In the genomic region with DNA sequence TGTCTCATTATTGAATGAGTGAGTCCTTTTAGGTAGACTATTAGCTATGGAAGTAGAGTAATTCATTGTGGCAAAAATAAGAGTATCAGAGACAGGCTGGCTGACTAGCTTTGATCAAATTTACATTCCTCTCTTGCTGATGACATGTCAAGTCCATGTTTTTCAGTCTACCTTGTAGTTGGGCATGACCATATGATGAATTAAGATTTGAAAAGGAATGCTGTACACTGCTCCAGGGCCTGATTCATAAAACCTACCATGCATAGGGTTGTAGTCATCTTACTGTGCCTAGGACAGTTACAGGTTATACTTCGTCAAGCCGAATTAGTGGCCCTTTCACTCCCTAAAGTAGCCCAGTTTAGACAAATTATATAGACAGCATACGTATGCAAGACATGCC, we compare ENCODE assay signal across 33 cellular contexts.
"Had no signal": no experiment of that assay in that cellular context is flagged by ENCODE, and none has a peak within 500 bp of the region (broad histone marks: within the 10 kb centered on the region; RNA-seq: fewer than 3 reads in every experiment).

No MANE protein-coding gene starts in this region.

- H3K4me1 Mint-ChIP-seq: activated B cell treated with CpG ODN at 0.5 μM for 24 hours; activated naive CD4-positive, alpha-beta T cell treated with anti-CD3 and anti-CD28 coated beads, Interleukin-2, amount 50 U/mL, for 24 hours; activated naive CD8-positive, alpha-beta T cell treated with anti-CD3 and anti-CD28 coated beads for 36 hours; activated naive CD8-positive, alpha-beta T cell treated with anti-CD3 and anti-CD28 coated beads, Interleukin-2, amount 50 U/mL, for 24 hours; T-helper 17 cell had no signal

- H3K4me1 ChIP-seq: adrenal gland, body of pancreas, colonic mucosa, esophagus muscularis mucosa, gastroesophageal sphincter had no signal

- H3K36me3 ChIP-seq: adrenal gland, cardiac muscle cell, colonic mucosa, esophagus muscularis mucosa, gastroesophageal sphincter, WERI-Rb-1 had no signal

- H3K36me3 Mint-ChIP-seq: activated naive CD4-positive, alpha-beta T cell treated with anti-CD3 and anti-CD28 coated beads, Interleukin-2, amount 50 U/mL, for 24 hours; activated naive CD8-positive, alpha-beta T cell treated with anti-CD3 and anti-CD28 coated beads for 36 hours had no signal

- H3K9me3 ChIP-seq: adrenal gland, colonic mucosa, esophagus muscularis mucosa had no signal

- H3K4me3 ChIP-seq: adrenal gland, body of pancreas, cardiac muscle cell, colonic mucosa, esophagus muscularis mucosa, gastroesophageal sphincter had no signal

- ATAC-seq: activated CD4-positive, CD25-positive, alpha-beta regulatory T cell treated with anti-CD3 and anti-CD28 coated beads, Interleukin-2, amount 50 U/mL, for 24 hours; activated CD8-positive, alpha-beta T cell treated with anti-CD3 and anti-CD28 coated beads for 36 hours; activated naive CD8-positive, alpha-beta T cell treated with anti-CD3 and anti-CD28 coated beads, Interleukin-2, amount 50 U/mL, for 24 hours; body of pancreas; gastroesophageal sphincter; T-helper 17 cell had no signal

- H3K27ac ChIP-seq: adrenal gland, body of pancreas, cardiac muscle cell, colonic mucosa, esophagus muscularis mucosa, gastroesophageal sphincter, WERI-Rb-1 had no signal

- DNase-seq: activated B cell treated with CpG ODN at 0.5 μM for 24 hours; activated CD4-positive, alpha-beta T cell treated with anti-CD3 and anti-CD28 coated beads for 48 hours; activated CD4-positive, alpha-beta T cell treated with anti-CD3 and anti-CD28 coated beads, Interleukin-2, amount 50 U/mL, for 1 hour; activated CD4-positive, alpha-beta T cell treated with anti-CD3 and anti-CD28 coated beads, Interleukin-2, amount 50 U/mL, for 48 hours; activated CD8-positive, alpha-beta memory T cell treated with anti-CD3 and anti-CD28 coated beads for 24 hours; activated CD8-positive, alpha-beta T cell treated with anti-CD3 and anti-CD28 coated beads for 36 hours; activated effector memory CD4-positive, alpha-beta T cell treated with anti-CD3 and anti-CD28 coated beads, Interleukin-2, amount 50 U/mL, for 16 hours; activated naive CD4-positive, alpha-beta T cell treated with anti-CD3 and anti-CD28 coated beads for 36 hours; activated naive CD8-positive, alpha-beta T cell treated with anti-CD3 and anti-CD28 coated beads for 36 hours; activated naive CD8-positive, alpha-beta T cell treated with anti-CD3 and anti-CD28 coated beads, Interleukin-2, amount 50 U/mL, for 24 hours; activated T-cell treated with anti-CD3 and anti-CD28 coated beads, Interleukin-2, amount 50 U/mL, for 48 hours; adrenal gland; amygdala; aorta; body of pancreas; central memory CD4-positive, alpha-beta T cell; cerebellar nuclear complex; colonic mucosa; effector CD8-positive, alpha-beta T cell; foreskin melanocyte; head of caudate nucleus; T-helper 1 cell; T-helper 17 cell; T1000; WERI-Rb-1 had no signal

- H3K27me3 Mint-ChIP-seq: activated B cell treated with CpG ODN at 0.5 μM for 24 hours; activated CD8-positive, alpha-beta T cell treated with anti-CD3 and anti-CD28 coated beads for 36 hours; activated naive CD4-positive, alpha-beta T cell treated with anti-CD3 and anti-CD28 coated beads, Interleukin-2, amount 50 U/mL, for 24 hours; activated naive CD8-positive, alpha-beta T cell treated with anti-CD3 and anti-CD28 coated beads for 36 hours; activated naive CD8-positive, alpha-beta T cell treated with anti-CD3 and anti-CD28 coated beads, Interleukin-2, amount 50 U/mL, for 24 hours; T-helper 17 cell had no signal

- H3K4me3 Mint-ChIP-seq: activated B cell treated with CpG ODN at 0.5 μM for 24 hours; activated CD8-positive, alpha-beta T cell treated with anti-CD3 and anti-CD28 coated beads for 36 hours; activated naive CD4-positive, alpha-beta T cell treated with anti-CD3 and anti-CD28 coated beads for 36 hours; activated naive CD4-positive, alpha-beta T cell treated with anti-CD3 and anti-CD28 coated beads, Interleukin-2, amount 50 U/mL, for 24 hours; activated naive CD8-positive, alpha-beta T cell treated with anti-CD3 and anti-CD28 coated beads for 36 hours; activated naive CD8-positive, alpha-beta T cell treated with anti-CD3 and anti-CD28 coated beads, Interleukin-2, amount 50 U/mL, for 24 hours; activated T-helper 1 cell treated with anti-CD3 and anti-CD28 coated beads, Interleukin-12 subunit alpha, Interleukin-12 subunit beta, Interleukin-2, Interleukin-4 antibody, amounts not matched to agents 30 ng/mL and 10 ng/mL and 1 ng/mL, durations not matched to agents 14 hours and 24 hours and 36 hours; T-helper 17 cell; T-helper 2 cell treated with Interferon-gamma antibody and Interleukin-4, amounts not matched to agents 5 μg/mL and 100 μg/mL, for 36 hours had no signal

- H3K27ac Mint-ChIP-seq: activated B cell treated with CpG ODN at 0.5 μM for 24 hours; activated CD8-positive, alpha-beta T cell treated with anti-CD3 and anti-CD28 coated beads for 36 hours; activated naive CD4-positive, alpha-beta T cell treated with anti-CD3 and anti-CD28 coated beads for 36 hours; activated naive CD4-positive, alpha-beta T cell treated with anti-CD3 and anti-CD28 coated beads, Interleukin-2, amount 50 U/mL, for 24 hours; activated naive CD8-positive, alpha-beta T cell treated with anti-CD3 and anti-CD28 coated beads for 36 hours; activated naive CD8-positive, alpha-beta T cell treated with anti-CD3 and anti-CD28 coated beads, Interleukin-2, amount 50 U/mL, for 24 hours; activated T-helper 1 cell treated with anti-CD3 and anti-CD28 coated beads, Interleukin-12 subunit alpha, Interleukin-12 subunit beta, Interleukin-2, Interleukin-4 antibody, amounts not matched to agents 30 ng/mL and 10 ng/mL and 1 ng/mL, durations not matched to agents 14 hours and 24 hours and 36 hours; activated T-helper 2 cell treated with anti-CD3 and anti-CD28 coated beads, Interferon-gamma antibody, Interleukin-2, Interleukin-4, amounts not matched to agents 10 μg/mL and 5 μg/mL and 100 μg/mL, durations not matched to agents 14 hours and 24 hours and 36 hours; T-helper 17 cell; T-helper 2 cell treated with Interferon-gamma antibody and Interleukin-4, amounts not matched to agents 5 μg/mL and 100 μg/mL, for 36 hours had no signal

- H3K9me3 Mint-ChIP-seq: activated B cell treated with CpG ODN at 0.5 μM for 24 hours; activated naive CD4-positive, alpha-beta T cell treated with anti-CD3 and anti-CD28 coated beads for 36 hours; activated naive CD8-positive, alpha-beta T cell treated with anti-CD3 and anti-CD28 coated beads for 36 hours; activated naive CD8-positive, alpha-beta T cell treated with anti-CD3 and anti-CD28 coated beads, Interleukin-2, amount 50 U/mL, for 24 hours had no signal

- H3K27me3 ChIP-seq: adrenal gland, body of pancreas, cardiac muscle cell, colonic mucosa, esophagus muscularis mucosa, gastroesophageal sphincter had no signal
